ENCODE assay signal across 10 cellular contexts in the genomic region with DNA sequence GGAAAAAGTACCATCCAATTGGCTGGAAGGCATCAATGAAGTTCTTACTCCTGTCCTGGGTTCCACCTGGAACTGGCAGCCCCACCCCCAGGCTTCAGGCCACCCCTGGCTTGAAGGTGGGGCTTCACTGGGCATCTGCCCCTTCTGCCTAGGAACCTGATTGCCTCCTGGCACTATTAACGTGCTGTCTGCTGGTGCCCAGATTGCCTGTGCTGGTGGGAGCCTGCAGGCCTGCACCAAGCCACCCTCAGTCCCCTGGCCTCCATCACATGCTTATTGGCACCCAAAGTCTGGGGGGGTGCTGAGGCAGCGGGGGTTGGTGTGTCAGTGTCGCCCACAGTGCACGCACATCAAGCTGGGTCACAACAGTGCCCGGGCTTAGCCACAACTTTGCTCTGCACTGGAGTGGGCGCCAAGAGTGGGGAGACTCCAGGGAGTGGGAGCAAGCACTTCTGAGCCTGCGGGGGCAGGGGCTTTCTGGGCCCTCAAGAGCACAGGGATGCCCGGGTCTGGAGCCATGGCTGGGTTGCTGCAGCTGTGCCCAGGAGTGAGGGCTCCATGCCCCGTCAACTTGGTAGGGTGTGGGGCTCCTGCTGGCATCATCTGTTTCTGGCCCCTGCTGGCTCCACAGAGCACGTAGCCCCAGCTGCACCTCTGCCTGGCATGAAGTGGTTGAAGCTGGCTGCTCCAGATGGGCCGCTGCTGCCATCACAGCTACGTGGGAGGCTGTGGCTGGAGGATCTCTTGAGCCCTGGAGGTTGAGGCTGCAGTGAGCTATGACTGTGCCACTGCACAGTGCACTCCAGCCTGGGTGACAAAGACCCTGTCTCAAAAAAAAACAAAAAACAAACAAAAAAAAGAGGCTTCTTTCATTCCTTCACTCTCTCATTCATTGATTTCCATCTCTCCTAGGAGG. TPM values are rescaled to one million over a fixed set of nuclear protein-coding genes. Genes with fewer than 3 reads are reported as not detected.
A peak's percentile ranks its signal among the peaks of the same experiment; 100 is the strongest.
DNase-seq lines count a peak whose midpoint lies in the region; ATAC-seq and TF ChIP-seq lines count a peak whose summit lies in the region.
"Had no signal": no experiment of that assay in that cellular context is flagged by ENCODE, and none has a peak within 500 bp of the region (broad histone marks: within the 10 kb centered on the region; RNA-seq: fewer than 3 reads in every experiment).

No MANE protein-coding gene starts in this region.

- H3K4me3 ChIP-seq in iPS-11a (ENCODE audit: low read depth, low read length) (peak overlapping the region; percentile 50), tibial nerve (peak overlapping the region in 1 of 4 donors; percentile 7)

- H3K4me1 Mint-ChIP-seq in activated T-helper 17 cell treated with anti-CD3 and anti-CD28 coated beads, Interleukin-2, amount 50 U/mL, for 72 hours, result peaks cover 20% of the 10 kb centered on the region
- H3K4me1 Mint-ChIP-seq in stimulated activated effector memory CD8-positive, alpha-beta T cell treated with anti-CD3 and anti-CD28 coated beads, Interleukin-12 subunit alpha, Interleukin-12 subunit beta, amount 100 ng/mL, for 72 hours, result peaks cover 29% of the 10 kb centered on the region

- no peaks in the 10 kb centered on the region for H3K27me3 Mint-ChIP-seq in activated T-helper 17 cell treated with anti-CD3 and anti-CD28 coated beads, Interleukin-2, amount 50 U/mL, for 72 hours

- peaks cover 0 to 12% (median 8%) of the 10 kb centered on the region in 4 donors for H3K4me1 ChIP-seq in tibial nerve

- 88 to 98% methylated on average over 7 to 12 of the region's 12 CpGs for WGBS in tibial nerve, 2 donors

- no peaks in the 10 kb centered on the region for H3K36me3 ChIP-seq in tibial nerve

- no peak for ATAC-seq in activated T-helper 17 cell treated with anti-CD3 and anti-CD28 coated beads, Interleukin-2, amount 50 U/mL, for 72 hours (replicated peaks)
- no peak for ATAC-seq in stimulated activated effector memory CD8-positive, alpha-beta T cell treated with anti-CD3 and anti-CD28 coated beads, Interleukin-12 subunit alpha, Interleukin-12 subunit beta, amount 100 ng/mL, for 72 hours
- ATAC-seq in GM18867 (IDR thresholded peaks at IDR 0.05; ENCODE audit: unreplicated experiment), result no peak

- no peaks in the 10 kb centered on the region for H3K9me3 ChIP-seq in tibial nerve

- H3K36me3 Mint-ChIP-seq in activated T-helper 17 cell treated with anti-CD3 and anti-CD28 coated beads, Interleukin-2, amount 50 U/mL, for 72 hours (ENCODE audit: low read depth), result peaks cover 4% of the 10 kb centered on the region
- peaks cover 18% of the 10 kb centered on the region for H3K36me3 Mint-ChIP-seq in stimulated activated effector memory CD8-positive, alpha-beta T cell treated with anti-CD3 and anti-CD28 coated beads, Interleukin-12 subunit alpha, Interleukin-12 subunit beta, amount 100 ng/mL, for 72 hours

- no peaks in the 10 kb centered on the region for H3K9me3 Mint-ChIP-seq in activated T-helper 17 cell treated with anti-CD3 and anti-CD28 coated beads, Interleukin-2, amount 50 U/mL, for 72 hours
- no peaks in the 10 kb centered on the region for H3K9me3 Mint-ChIP-seq in stimulated activated effector memory CD8-positive, alpha-beta T cell treated with anti-CD3 and anti-CD28 coated beads, Interleukin-12 subunit alpha, Interleukin-12 subunit beta, amount 100 ng/mL, for 72 hours

- no peaks in the 10 kb centered on the region for H3K27me3 ChIP-seq in tibial nerve

- DNase-seq in DMS 273 (lab: John Stamatoyannopoulos, UW; ENCODE audit: unreplicated experiment), result peak; percentile 49
- no peak for DNase-seq in DMS 273 treated with DMSO at 0.1 percent for 48 hours (lab: John Stamatoyannopoulos, UW)
- no peak for DNase-seq in stimulated activated effector memory CD8-positive, alpha-beta T cell treated with anti-CD3 and anti-CD28 coated beads, Interleukin-12 subunit alpha, Interleukin-12 subunit beta, amount 100 ng/mL, for 72 hours (ENCODE audit: low spot score in 2 of 2)
- DNase-seq in tibial nerve (ENCODE audit: low spot score in 2 of 2), result no peak
- DNase-seq in NCI-H1048 (lab: John Stamatoyannopoulos, UW), result no peak
- DNase-seq: NCI-H446 had no signal

- no peak for TF ChIP-seq POLR2A in tibial nerve (IDR thresholded peaks at IDR 0.05)

- TF ChIP-seq EP300 in tibial nerve (IDR thresholded peaks at IDR 0.05), result no peak

- TF ChIP-seq CTCF in tibial nerve (IDR thresholded peaks at IDR 0.05), result no peak

- H3K4me3 Mint-ChIP-seq in activated T-helper 17 cell treated with anti-CD3 and anti-CD28 coated beads, Interleukin-2, amount 50 U/mL, for 72 hours, result peak overlapping the region; percentile 93
- H3K4me3 Mint-ChIP-seq in stimulated activated effector memory CD8-positive, alpha-beta T cell treated with anti-CD3 and anti-CD28 coated beads, Interleukin-12 subunit alpha, Interleukin-12 subunit beta, amount 100 ng/mL, for 72 hours, result peak overlapping the region; percentile 81

- H3K27ac ChIP-seq in tibial nerve, result peak overlapping the region in 2 of 4 donors; percentile 24 to 50
- H3K27ac ChIP-seq: 22Rv1 had no signal

- H3K27ac Mint-ChIP-seq in activated T-helper 17 cell treated with anti-CD3 and anti-CD28 coated beads, Interleukin-2, amount 50 U/mL, for 72 hours, result peak overlapping the region; percentile 96
- peak overlapping the region; percentile 96 for H3K27ac Mint-ChIP-seq in stimulated activated effector memory CD8-positive, alpha-beta T cell treated with anti-CD3 and anti-CD28 coated beads, Interleukin-12 subunit alpha, Interleukin-12 subunit beta, amount 100 ng/mL, for 72 hours

RNA-seq across cellular contexts. Expression of a gene that starts 4.2 kb away (rescaled TPM):
- 10 to 100 TPM; 24.6 to 59.6 TPM for total RNA-seq in activated T-helper 17 cell treated with anti-CD3 and anti-CD28 coated beads, Interleukin-2, amount 50 U/mL, for 72 hours
- 10 to 100 TPM; 10.2 to 75.6 (median 34.7) TPM for total RNA-seq in tibial nerve

RNA-seq across cellular contexts. Expression of a gene that starts 16.1 kb away (rescaled TPM):
- total RNA-seq in activated T-helper 17 cell treated with anti-CD3 and anti-CD28 coated beads, Interleukin-2, amount 50 U/mL, for 72 hours, result 10 to 100 TPM; 44.1 to 56.8 TPM
- total RNA-seq in tibial nerve, result 10 to 100 TPM; 25.7 to 39.3 (median 30.0) TPM

RNA-seq across cellular contexts. Expression of a gene that starts 48.4 kb away (rescaled TPM):
- total RNA-seq in activated T-helper 17 cell treated with anti-CD3 and anti-CD28 coated beads, Interleukin-2, amount 50 U/mL, for 72 hours, result 1 to 10 TPM; 1.5 to 1.8 TPM
- 10 to 100 TPM in 3 of 4 donors, 1 to 10 TPM in 1; 7.2 to 32.4 (median 17.6) TPM for total RNA-seq in tibial nerve
